In the genomic region with DNA sequence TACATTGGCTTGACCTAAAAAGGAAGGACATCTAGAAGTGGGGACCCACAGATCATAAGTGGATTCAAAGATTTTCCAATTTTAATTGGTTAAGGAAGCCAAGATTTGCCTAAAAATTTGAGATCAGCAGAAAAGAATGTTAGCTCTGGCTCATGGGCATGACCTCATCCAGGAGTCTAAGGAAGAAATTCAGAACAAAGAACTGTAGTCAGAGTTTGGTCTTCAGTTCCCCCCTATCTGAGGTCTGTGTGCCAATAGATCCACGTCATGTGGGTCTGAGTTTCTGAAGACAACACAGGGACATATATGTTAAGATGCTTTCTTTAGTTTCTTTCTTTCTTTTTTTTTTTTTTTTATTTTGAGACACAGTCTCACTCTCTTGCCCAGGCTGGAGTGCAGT, we compare ENCODE assay signal across 18 cellular contexts.
DNase-seq lines count a peak whose midpoint lies in the region; FAIRE-seq and TF ChIP-seq lines count a peak whose summit lies in the region.
"Had no signal": no experiment of that assay in that cellular context is flagged by ENCODE, and none has a peak within 500 bp of the region (broad histone marks: within the 10 kb centered on the region; RNA-seq: fewer than 3 reads in every experiment).

No MANE protein-coding gene starts in this region.

- H3K23ac ChIP-seq in mesendoderm (ENCODE audit: low read length): no peak overlapping the region

- H3K79me2 ChIP-seq in astrocyte (ENCODE audit: insufficient read depth, low read length) (no peaks in the 10 kb centered on the region), mesendoderm (ENCODE audit: control insufficient read depth, insufficient read depth, low read length) (no peaks in the 10 kb centered on the region), MM.1S (ENCODE audit: low read length) (no peaks in the 10 kb centered on the region)

- H3K36me3 ChIP-seq in astrocyte (ENCODE audit: insufficient read depth, low read length) (no peaks in the 10 kb centered on the region), mesendoderm (ENCODE audit: control insufficient read depth, insufficient read depth, low read length) (no peaks in the 10 kb centered on the region), MM.1S (replicated peaks; ENCODE audit: insufficient read depth, low read length) (no peaks in the 10 kb centered on the region)
- H3K36me3 ChIP-seq: BE2C had no signal

- H2BK15ac ChIP-seq in mesendoderm (replicated peaks; ENCODE audit: low read depth): no peak overlapping the region

- H3K4me2 ChIP-seq in astrocyte (ENCODE audit: low read length) (peak overlapping the region; percentile 15), mesendoderm (ENCODE audit: low read length) (no peak overlapping the region), MM.1S (ENCODE audit: low read depth, low read length) (no peak overlapping the region)
- H3K4me2 ChIP-seq: GM23338 had no signal

- DNase-seq in astrocyte (ENCODE audit: low read depth) (peak; percentile 2), foreskin melanocyte (peak; percentile 23), mesendoderm (peak; percentile 14), CD1c-positive myeloid dendritic cell (ENCODE audit: extremely low spot score) (no peak), NCI-H1436 (lab: John Stamatoyannopoulos, UW) (no peak), MM.1S (no peak)
- DNase-seq: ACHN; BE2C; C1 segment of cervical spinal cord; Caco-2; CD4-positive, alpha-beta T cell; GF-D8 had no signal

- no peak overlapping the region for H3K18ac ChIP-seq in mesendoderm (ENCODE audit: low read length)

- H3K4me3 Mint-ChIP-seq in astrocyte (ENCODE audit: unreplicated experiment): no peak overlapping the region
- H3K4me3 Mint-ChIP-seq: CD4-positive, alpha-beta T cell; GM23338 had no signal

- H3K9ac ChIP-seq in astrocyte (ENCODE audit: low read length): no peak overlapping the region
- no peak overlapping the region for H3K9ac ChIP-seq in mesendoderm (ENCODE audit: low read length)
- no peak overlapping the region for H3K9ac ChIP-seq in MM.1S (ENCODE audit: low read length)

- no peak overlapping the region for H2AK5ac ChIP-seq in mesendoderm (ENCODE audit: low read length)

- H3K4me3 ChIP-seq in astrocyte (ENCODE audit: insufficient read depth, low read depth, low read length): no peak overlapping the region
- H3K4me3 ChIP-seq in mesendoderm (ENCODE audit: low read length): no peak overlapping the region
- no peak overlapping the region for H3K4me3 ChIP-seq in MM.1S (ENCODE audit: low read length)
- H3K4me3 ChIP-seq: GM23338 had no signal

- H3K4me1 ChIP-seq in astrocyte (ENCODE audit: insufficient read depth, low read length) (peaks cover 5% of the 10 kb centered on the region), mesendoderm (ENCODE audit: control insufficient read depth, low read depth, low read length) (no peaks in the 10 kb centered on the region), MM.1S (ENCODE audit: low read length) (no peaks in the 10 kb centered on the region)
- H3K4me1 ChIP-seq: BE2C, Caco-2 had no signal

- FAIRE-seq in astrocyte (lab: Jason Lieb, UNC): no peak
- FAIRE-seq: A204.1, D721Med, H54, HepG2 had no signal

- TF ChIP-seq CTCF in astrocyte (IDR thresholded peaks at IDR 0.05; ENCODE audit: insufficient read depth, low read depth, low read length) (no peak), MM.1S (IDR thresholded peaks at IDR 0.05; ENCODE audit: low read length) (no peak)

- H3K9me2 ChIP-seq in MM.1S (replicated peaks; ENCODE audit: insufficient read depth, low read length): no peaks in the 10 kb centered on the region

- WGBS in mesendoderm (ENCODE audit: extremely low coverage, insufficient coverage, low lambda C conversion rate): no CpG with 5 or more reads among the region's 1 CpG

- H3K27ac Mint-ChIP-seq in astrocyte (ENCODE audit: unreplicated experiment): peak overlapping the region; percentile 70
- H3K27ac Mint-ChIP-seq: CD4-positive, alpha-beta T cell; GM23338; IgD-negative memory B cell had no signal

- H3K4ac ChIP-seq in mesendoderm (ENCODE audit: low read depth, low read length): no peak overlapping the region

- H4K8ac ChIP-seq in mesendoderm (ENCODE audit: low read depth, low read length): no peak overlapping the region

- peaks cover 6% of the 10 kb centered on the region for H3K4me1 Mint-ChIP-seq in astrocyte (ENCODE audit: low read depth, unreplicated experiment)
- H3K4me1 Mint-ChIP-seq: GM23338, IgD-negative memory B cell had no signal

- H4K5ac ChIP-seq in mesendoderm (ENCODE audit: low read length): no peak overlapping the region

- no peak overlapping the region for H2AFZ ChIP-seq in astrocyte (ENCODE audit: low read depth, low read length)
- no peak overlapping the region for H2AFZ ChIP-seq in MM.1S (ENCODE audit: low read length)
- H2AFZ ChIP-seq: GM23338 had no signal

- H3K27me3 Mint-ChIP-seq in astrocyte (ENCODE audit: low read depth, unreplicated experiment): no peaks in the 10 kb centered on the region
- H3K27me3 Mint-ChIP-seq: CD4-positive, alpha-beta T cell; IgD-negative memory B cell had no signal

- no peak overlapping the region for H2BK5ac ChIP-seq in mesendoderm (ENCODE audit: low read length)

- H3F3A ChIP-seq in MM.1S (ENCODE audit: insufficient read depth, low read length): no peaks in the 10 kb centered on the region

- no peaks in the 10 kb centered on the region for H3K79me1 ChIP-seq in mesendoderm (ENCODE audit: low read length)

- H3K36me3 Mint-ChIP-seq in astrocyte (ENCODE audit: low read depth, unreplicated experiment): no peaks in the 10 kb centered on the region

- H4K20me1 ChIP-seq in astrocyte (ENCODE audit: insufficient read depth, low read length) (no peaks in the 10 kb centered on the region), MM.1S (ENCODE audit: insufficient read depth, low read length) (no peaks in the 10 kb centered on the region)

- no peak overlapping the region for H2BK120ac ChIP-seq in mesendoderm (ENCODE audit: low read depth, low read length)

- peaks cover 3% of the 10 kb centered on the region for H3K9me3 ChIP-seq in astrocyte (ENCODE audit: insufficient read depth, low read depth, low read length)
- H3K9me3 ChIP-seq in MM.1S (replicated peaks; ENCODE audit: insufficient read depth, low read length): no peaks in the 10 kb centered on the region
- H3K9me3 ChIP-seq: BE2C, Caco-2 had no signal

- peak overlapping the region; percentile 42 for H3K27ac ChIP-seq in astrocyte (ENCODE audit: low read depth, low read length)
- no peak overlapping the region for H3K27ac ChIP-seq in mesendoderm (ENCODE audit: low read depth, low read length)
- H3K27ac ChIP-seq in MM.1S (ENCODE audit: low read length): no peak overlapping the region

- H3K27me3 ChIP-seq in astrocyte (ENCODE audit: insufficient read depth, low read length) (no peaks in the 10 kb centered on the region), mesendoderm (ENCODE audit: insufficient read depth, low read length, poor library complexity) (no peaks in the 10 kb centered on the region), MM.1S (replicated peaks; ENCODE audit: insufficient read depth, low read length) (no peaks in the 10 kb centered on the region)
- H3K27me3 ChIP-seq: BE2C had no signal

- peaks cover 8% of the 10 kb centered on the region for H3K9me3 Mint-ChIP-seq in astrocyte (ENCODE audit: unreplicated experiment)

- H3K56ac ChIP-seq in mesendoderm (ENCODE audit: low read length): no peak overlapping the region

Comparison
In these comparisons a context has a peak if more than half of its experiments do, and no peak if none do; other contexts are left out.
1. DNase-seq: peak in astrocyte (single experiment), foreskin melanocyte (single experiment) and mesendoderm (single experiment); none in CD1c-positive myeloid dendritic cell (single experiment), NCI-H1436 (single experiment) and MM.1S (single experiment).